Comparison of ENCODE assay signal across 8 cellular contexts in genomic region chr22:22321743-22322611, GRCh38.
DNase-seq lines count a peak whose midpoint lies in the region; ATAC-seq and TF ChIP-seq lines count a peak whose summit lies in the region.
"Not testable (repeated sequence)": the region's sequence is repeated elsewhere in the genome, so short reads cannot be mapped to it uniquely, and the experiment has no call there.

No MANE protein-coding gene starts in this region.

- not testable (repeated sequence) for TF ChIP-seq EP300 in transverse colon (IDR thresholded peaks at IDR 0.05; ENCODE audit: low read depth)

- not testable (repeated sequence) for H3K27ac Mint-ChIP-seq in T-helper 2 cell treated with Interferon-gamma antibody and Interleukin-4, amounts not matched to agents 5 μg/mL and 100 μg/mL, for 36 hours; activated naive CD8-positive, alpha-beta T cell treated with anti-CD3 and anti-CD28 coated beads, Interleukin-2, amount 50 U/mL, for 24 hours

- not testable (repeated sequence) for H3K9me3 Mint-ChIP-seq in T-helper 2 cell treated with Interferon-gamma antibody and Interleukin-4, amounts not matched to agents 5 μg/mL and 100 μg/mL, for 36 hours; activated naive CD8-positive, alpha-beta T cell treated with anti-CD3 and anti-CD28 coated beads, Interleukin-2, amount 50 U/mL, for 24 hours

- WGBS in transverse colon (ENCODE audit: low coverage in 1 of 2), 2 donors, result 29% methylated on average over 11 of the region's 11 CpGs; no CpG with 5 or more reads in 1 of the 2 donors

- peaks cover 17% of the 10 kb centered on the region for H3K36me3 ChIP-seq in GM06990 (ENCODE audit: control insufficient read depth, insufficient read depth, low read length)
- not testable (repeated sequence) for H3K36me3 ChIP-seq in transverse colon

- ATAC-seq in HG02870 (IDR thresholded peaks at IDR 0.05; ENCODE audit: unreplicated experiment) (peak; percentile 91), Right ventricle myocardium superior (ENCODE audit: poor library complexity) (peak; percentile 81)
- peak; percentile 90 for ATAC-seq in activated naive CD8-positive, alpha-beta T cell treated with anti-CD3 and anti-CD28 coated beads, Interleukin-2, amount 50 U/mL, for 24 hours

- peak; percentile 42 for DNase-seq in GM06990 (ENCODE audit: extremely low read depth, insufficient read length)
- peak; percentile 57 to 60 for DNase-seq in NCI-H2081 (lab: John Stamatoyannopoulos, UW)
- peak; percentile 64 for DNase-seq in T-helper 2 cell treated with Interferon-gamma antibody and Interleukin-4, amounts not matched to agents 5 μg/mL and 100 μg/mL, for 36 hours (ENCODE audit: low spot score)
- peak; percentile 73 for DNase-seq in activated naive CD8-positive, alpha-beta T cell treated with anti-CD3 and anti-CD28 coated beads, Interleukin-2, amount 50 U/mL, for 24 hours
- DNase-seq in Right ventricle myocardium superior, result peak; percentile 75
- peak; percentile 41 to 96 (median 73) for DNase-seq in posterior cingulate gyrus
- peak; percentile 75 for DNase-seq in transverse colon

- not testable (repeated sequence) for TF ChIP-seq POLR2A in transverse colon (IDR thresholded peaks at IDR 0.05)

- H3K27ac ChIP-seq in transverse colon, result not testable (repeated sequence)

- intact Hi-C loops in Right ventricle myocardium superior (cut with DNase I); posterior cingulate gyrus (cut with DNase I); transverse colon (cut with DNase I; ENCODE audit: low total_unique reads): not testable (repeated sequence)

- H3K4me1 Mint-ChIP-seq in T-helper 2 cell treated with Interferon-gamma antibody and Interleukin-4, amounts not matched to agents 5 μg/mL and 100 μg/mL, for 36 hours (ENCODE audit: low read depth); activated naive CD8-positive, alpha-beta T cell treated with anti-CD3 and anti-CD28 coated beads, Interleukin-2, amount 50 U/mL, for 24 hours: not testable (repeated sequence)

- not testable (repeated sequence) for H3K4me3 ChIP-seq in GM06990 (replicated peaks; ENCODE audit: low read depth, low read length); transverse colon

- H3K36me3 Mint-ChIP-seq in T-helper 2 cell treated with Interferon-gamma antibody and Interleukin-4, amounts not matched to agents 5 μg/mL and 100 μg/mL, for 36 hours (ENCODE audit: low read depth); activated naive CD8-positive, alpha-beta T cell treated with anti-CD3 and anti-CD28 coated beads, Interleukin-2, amount 50 U/mL, for 24 hours (ENCODE audit: low read depth): not testable (repeated sequence)

- peak; percentile 92 for TF ChIP-seq CTCF in GM06990 (IDR thresholded peaks at IDR 0.05; ENCODE audit: insufficient read depth, low read length, poor library complexity, severe bottlenecking)
- peak; percentile 56 to 88 (median 81) for TF ChIP-seq CTCF in transverse colon (IDR thresholded peaks at IDR 0.05)

- not testable (repeated sequence) for H3K27me3 ChIP-seq in GM06990 (replicated peaks; ENCODE audit: control insufficient read depth, insufficient read depth, low read length); transverse colon

- H3K27me3 Mint-ChIP-seq in T-helper 2 cell treated with Interferon-gamma antibody and Interleukin-4, amounts not matched to agents 5 μg/mL and 100 μg/mL, for 36 hours (ENCODE audit: low read depth); activated naive CD8-positive, alpha-beta T cell treated with anti-CD3 and anti-CD28 coated beads, Interleukin-2, amount 50 U/mL, for 24 hours: not testable (repeated sequence)

- H3K4me1 ChIP-seq in transverse colon, result not testable (repeated sequence)

- H3K4me3 Mint-ChIP-seq in T-helper 2 cell treated with Interferon-gamma antibody and Interleukin-4, amounts not matched to agents 5 μg/mL and 100 μg/mL, for 36 hours; activated naive CD8-positive, alpha-beta T cell treated with anti-CD3 and anti-CD28 coated beads, Interleukin-2, amount 50 U/mL, for 24 hours: not testable (repeated sequence)

- not testable (repeated sequence) for H3K9me3 ChIP-seq in transverse colon

- in situ Hi-C loops in transverse colon (cut with MboI; ENCODE audit: low pct_ligation_motif_present in 1 of 4, low pct_unique_long_range_greater_than_20kb in 1 of 4, low sequenced_read_pairs in 3 of 4), result not testable (repeated sequence)
